Comparison of ENCODE assay signal across 22 cellular contexts in the genomic region with DNA sequence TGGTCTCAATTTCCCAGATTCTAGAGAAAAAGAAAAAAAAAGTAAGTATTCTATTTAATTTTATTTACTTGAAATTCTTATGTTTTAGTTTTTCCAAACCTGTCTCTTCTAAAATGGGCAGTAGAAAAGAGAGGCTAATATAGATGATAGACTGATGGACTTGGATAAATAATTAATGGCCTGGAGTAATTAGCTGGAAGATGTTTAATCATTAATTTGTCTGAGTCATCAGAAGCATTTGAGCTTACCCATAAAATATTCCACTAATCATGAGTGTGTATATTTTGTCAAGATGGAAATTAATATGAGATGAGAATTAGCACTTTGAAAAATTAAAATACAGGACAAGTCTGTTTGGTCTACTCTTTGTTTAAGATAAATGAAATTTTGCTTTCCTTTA.
"Had no signal": no experiment of that assay in that cellular context is flagged by ENCODE, and none has a peak within 500 bp of the region (broad histone marks: within the 10 kb centered on the region; RNA-seq: fewer than 3 reads in every experiment).

No MANE protein-coding gene starts in this region.

- H3K4me1 Mint-ChIP-seq: central memory CD8-positive, alpha-beta T cell; memory B cell; naive B cell; stimulated activated naive CD8-positive, alpha-beta T cell treated with anti-CD3 and anti-CD28 coated beads, Interleukin-15, amount 100 ng/mL, for 72 hours had no signal

- H3K27ac ChIP-seq: esophagus squamous epithelium, gastroesophageal sphincter, left ventricle myocardium inferior, lower lobe of right lung, prostate gland, thoracic aorta had no signal

- H3K27me3 Mint-ChIP-seq: effector memory CD8-positive, alpha-beta T cell; memory B cell; naive B cell; stimulated activated naive CD8-positive, alpha-beta T cell treated with anti-CD3 and anti-CD28 coated beads, Interleukin-15, amount 100 ng/mL, for 72 hours had no signal

- H3K27ac Mint-ChIP-seq: effector memory CD8-positive, alpha-beta T cell; memory B cell; stimulated activated naive B cell treated with anti-CD40 and anti-IgM and Interleukin-4, amounts not matched to agents 10 μg/mL and 1 μg/mL and 100 μg/mL, for 72 hours had no signal

- H3K9me3 ChIP-seq: esophagus squamous epithelium, gastroesophageal sphincter, left ventricle myocardium inferior, lower lobe of right lung, pancreas, prostate gland, thoracic aorta had no signal

- H3K27me3 ChIP-seq: gastroesophageal sphincter, pancreas had no signal

- H3K36me3 ChIP-seq: esophagus squamous epithelium, gastroesophageal sphincter, left ventricle myocardium inferior, lower lobe of right lung, pancreas, prostate gland, thoracic aorta had no signal

- H3K4me3 Mint-ChIP-seq: central memory CD8-positive, alpha-beta T cell; effector memory CD8-positive, alpha-beta T cell; memory B cell; naive B cell; stimulated activated naive B cell treated with anti-CD40 and anti-IgM and Interleukin-4, amounts not matched to agents 10 μg/mL and 1 μg/mL and 100 μg/mL, for 72 hours; stimulated activated naive CD8-positive, alpha-beta T cell treated with anti-CD3 and anti-CD28 coated beads, Interleukin-15, amount 100 ng/mL, for 72 hours had no signal

- H3K4me3 ChIP-seq: esophagus squamous epithelium, gastroesophageal sphincter, left ventricle myocardium inferior, lower lobe of right lung, pancreas, prostate gland, thoracic aorta had no signal

- DNase-seq: cortex of kidney; effector memory CD8-positive, alpha-beta T cell; esophagus squamous epithelium; foreskin fibroblast; hippocampal formation; left cardiac atrium; left ventricle myocardium inferior; lower lobe of right lung; naive B cell; nucleus accumbens; pancreas; retina; stimulated activated CD4-positive, alpha-beta T cell treated with anti-CD3 and anti-CD28 coated beads, Interleukin-2, amount 100 ng/mL, for 24 hours; stimulated activated CD4-positive, alpha-beta T cell treated with anti-CD3 and anti-CD28 coated beads, Interleukin-4, amount 100 ng/mL, for 4 hours; stimulated activated naive B cell treated with anti-CD40 and anti-IgM and Interleukin-4, amounts not matched to agents 10 μg/mL and 1 μg/mL and 100 μg/mL, for 72 hours; stimulated activated naive CD8-positive, alpha-beta T cell treated with anti-CD3 and anti-CD28 coated beads, Interleukin-15, amount 100 ng/mL, for 72 hours; trophoblast cell had no signal

- H3K36me3 Mint-ChIP-seq: memory B cell; naive B cell; stimulated activated naive B cell treated with anti-CD40 and anti-IgM and Interleukin-4, amounts not matched to agents 10 μg/mL and 1 μg/mL and 100 μg/mL, for 72 hours had no signal

- H3K9me3 Mint-ChIP-seq: central memory CD8-positive, alpha-beta T cell; effector memory CD8-positive, alpha-beta T cell; memory B cell; naive B cell; stimulated activated naive B cell treated with anti-CD40 and anti-IgM and Interleukin-4, amounts not matched to agents 10 μg/mL and 1 μg/mL and 100 μg/mL, for 72 hours; stimulated activated naive CD8-positive, alpha-beta T cell treated with anti-CD3 and anti-CD28 coated beads, Interleukin-15, amount 100 ng/mL, for 72 hours had no signal

- H3K4me1 ChIP-seq: esophagus squamous epithelium, gastroesophageal sphincter, left ventricle myocardium inferior, lower lobe of right lung, pancreas, prostate gland had no signal
